ENCODE assay signal across 13 cellular contexts in genomic region chr10:32939296-32940111, GRCh38. TPM values are rescaled to one million over a fixed set of nuclear protein-coding genes. Genes with fewer than 3 reads are reported as not detected.
DNase-seq lines count a peak whose midpoint lies in the region; ATAC-seq, FAIRE-seq and TF ChIP-seq lines count a peak whose summit lies in the region.
"Had no signal": no experiment of that assay in that cellular context is flagged by ENCODE, and none has a peak within 500 bp of the region (broad histone marks: within the 10 kb centered on the region; RNA-seq: fewer than 3 reads in every experiment).

No MANE protein-coding gene starts in this region.

- peaks cover 100% of the 10 kb centered on the region for H3K79me2 ChIP-seq in astrocyte (ENCODE audit: insufficient read depth, low read length)

- TF ChIP-seq CTCF in astrocyte (IDR thresholded peaks at IDR 0.05; ENCODE audit: insufficient read depth, low read depth, low read length) = no peak
- no peak for TF ChIP-seq CTCF in lower lobe of right lung (IDR thresholded peaks at IDR 0.05)
- TF ChIP-seq CTCF in thoracic aorta (IDR thresholded peaks at IDR 0.05) = no peak

- peak overlapping the region; percentile 27 for H3K27ac Mint-ChIP-seq in activated T-cell treated with anti-CD3 and anti-CD28 coated beads, Interleukin-2, amount 50 U/mL, for 24 hours
- peak overlapping the region; percentile 64 for H3K27ac Mint-ChIP-seq in astrocyte (ENCODE audit: unreplicated experiment)
- no peak overlapping the region for H3K27ac Mint-ChIP-seq in activated CD8-positive, alpha-beta memory T cell treated with anti-CD3 and anti-CD28 coated beads, Interleukin-2, amount 10 ng/mL, durations not matched to agents 7 days and 5 days

- H3K9ac ChIP-seq in astrocyte (ENCODE audit: low read length) = peak overlapping the region; percentile 4

- H3K9me3 ChIP-seq in astrocyte (ENCODE audit: insufficient read depth, low read depth, low read length) (no peaks in the 10 kb centered on the region), lower lobe of right lung (no peaks in the 10 kb centered on the region), thoracic aorta (no peaks in the 10 kb centered on the region)
- H3K9me3 ChIP-seq: body of pancreas had no signal

- no peak overlapping the region for H2AFZ ChIP-seq in astrocyte (ENCODE audit: low read depth, low read length)

- ATAC-seq in lower lobe of right lung (peak in 1 of 2 donors; percentile 14), thoracic aorta (ENCODE audit: insufficient number of reproducible peaks, low FRiP score, low read depth) (no peak), HG02588 (IDR thresholded peaks at IDR 0.05; ENCODE audit: unreplicated experiment) (no peak)
- ATAC-seq in activated CD8-positive, alpha-beta memory T cell treated with anti-CD3 and anti-CD28 coated beads, Interleukin-2, amount 10 ng/mL, durations not matched to agents 7 days and 5 days = no peak

- peaks cover 50% of the 10 kb centered on the region for H3K4me1 Mint-ChIP-seq in activated T-cell treated with anti-CD3 and anti-CD28 coated beads, Interleukin-2, amount 50 U/mL, for 24 hours (ENCODE audit: low read depth)
- peaks cover 79% of the 10 kb centered on the region for H3K4me1 Mint-ChIP-seq in astrocyte (ENCODE audit: low read depth, unreplicated experiment)
- peaks cover 25% of the 10 kb centered on the region for H3K4me1 Mint-ChIP-seq in activated CD8-positive, alpha-beta memory T cell treated with anti-CD3 and anti-CD28 coated beads, Interleukin-2, amount 10 ng/mL, durations not matched to agents 7 days and 5 days

- CTCF ChIA-PET in activated CD8-positive, alpha-beta memory T cell treated with anti-CD3 and anti-CD28 coated beads, Interleukin-2, amount 10 ng/mL, durations not matched to agents 7 days and 5 days (lab: Charles Lee) = interaction anchor here (1.1 kb wide), 1 partner anchor 90 kb away, joined by 3 read pairs; no protein-coding TSS in a partner anchor

- H4K20me1 ChIP-seq in astrocyte (ENCODE audit: insufficient read depth, low read length) = peaks cover 98% of the 10 kb centered on the region

- H3K4me2 ChIP-seq in astrocyte (ENCODE audit: low read length) = peak overlapping the region; percentile 68

- H3K4me1 ChIP-seq in astrocyte (ENCODE audit: insufficient read depth, low read length) (peaks cover 54% of the 10 kb centered on the region), lower lobe of right lung (peaks cover 84% of the 10 kb centered on the region), thoracic aorta (ENCODE audit: control insufficient read depth in 1 of 2, low read depth in 2 of 2) (peaks cover 61 to 95% of the 10 kb centered on the region in 2 donors)

- H3K36me3 Mint-ChIP-seq in activated T-cell treated with anti-CD3 and anti-CD28 coated beads, Interleukin-2, amount 50 U/mL, for 24 hours (ENCODE audit: low read depth) = peaks cover 19% of the 10 kb centered on the region
- peaks cover 25% of the 10 kb centered on the region for H3K36me3 Mint-ChIP-seq in astrocyte (ENCODE audit: low read depth, unreplicated experiment)
- peaks cover 15% of the 10 kb centered on the region for H3K36me3 Mint-ChIP-seq in activated CD8-positive, alpha-beta memory T cell treated with anti-CD3 and anti-CD28 coated beads, Interleukin-2, amount 10 ng/mL, durations not matched to agents 7 days and 5 days

- no peaks in the 10 kb centered on the region for H3K9me3 Mint-ChIP-seq in activated T-cell treated with anti-CD3 and anti-CD28 coated beads, Interleukin-2, amount 50 U/mL, for 24 hours
- no peaks in the 10 kb centered on the region for H3K9me3 Mint-ChIP-seq in astrocyte (ENCODE audit: unreplicated experiment)
- no peaks in the 10 kb centered on the region for H3K9me3 Mint-ChIP-seq in activated CD8-positive, alpha-beta memory T cell treated with anti-CD3 and anti-CD28 coated beads, Interleukin-2, amount 10 ng/mL, durations not matched to agents 7 days and 5 days (ENCODE audit: low read depth)

- FAIRE-seq in astrocyte (lab: Jason Lieb, UNC) = no peak
- FAIRE-seq: GM19239 had no signal

- H3K27me3 ChIP-seq in astrocyte (ENCODE audit: insufficient read depth, low read length) = no peaks in the 10 kb centered on the region
- no peaks in the 10 kb centered on the region for H3K27me3 ChIP-seq in lower lobe of right lung (ENCODE audit: low read depth)
- H3K27me3 ChIP-seq in thoracic aorta (replicated peaks; ENCODE audit: insufficient read depth) = no peaks in the 10 kb centered on the region
- H3K27me3 ChIP-seq: body of pancreas had no signal

- peak overlapping the region; percentile 24 for H3K27ac ChIP-seq in astrocyte (ENCODE audit: low read depth, low read length)
- peak overlapping the region; percentile 69 for H3K27ac ChIP-seq in lower lobe of right lung
- peak overlapping the region; percentile 58 to 70 for H3K27ac ChIP-seq in thoracic aorta

- no peak overlapping the region for H3K4me3 ChIP-seq in astrocyte (ENCODE audit: insufficient read depth, low read depth, low read length)
- no peak overlapping the region for H3K4me3 ChIP-seq in lower lobe of right lung
- H3K4me3 ChIP-seq in thoracic aorta = peak overlapping the region; percentile 47
- H3K4me3 ChIP-seq: body of pancreas had no signal

- no peak for DNase-seq in activated T-cell treated with anti-CD3 and anti-CD28 coated beads, Interleukin-2, amount 50 U/mL, for 24 hours
- no peak for DNase-seq in activated T-cell treated with anti-CD3 and anti-CD28 coated beads, Interleukin-2, amount 50 U/mL, for 48 hours
- no peak for DNase-seq in astrocyte (ENCODE audit: low read depth)
- DNase-seq in lower lobe of right lung = no peak
- DNase-seq in thoracic aorta (ENCODE audit: low spot score) = no peak
- DNase-seq in activated CD8-positive, alpha-beta memory T cell treated with anti-CD3 and anti-CD28 coated beads, Interleukin-2, amount 10 ng/mL, durations not matched to agents 7 days and 5 days = no peak
- DNase-seq in activated CD4-positive, alpha-beta T cell treated with anti-CD3 and anti-CD28 coated beads, Interleukin-2, amount 50 U/mL, for 4 hours = no peak
- DNase-seq: 8988T; activated CD4-positive, alpha-beta T cell treated with anti-CD3 and anti-CD28 coated beads, Interleukin-2, amount 50 U/mL, for 48 hours; NCI-H2029 had no signal

- H3K36me3 ChIP-seq in astrocyte (ENCODE audit: insufficient read depth, low read length) (peaks cover 30% of the 10 kb centered on the region), lower lobe of right lung (peaks cover 13% of the 10 kb centered on the region), thoracic aorta (peaks cover 4% of the 10 kb centered on the region)

- no peak overlapping the region for H3K4me3 Mint-ChIP-seq in activated T-cell treated with anti-CD3 and anti-CD28 coated beads, Interleukin-2, amount 50 U/mL, for 24 hours
- peak overlapping the region; percentile 47 for H3K4me3 Mint-ChIP-seq in astrocyte (ENCODE audit: unreplicated experiment)
- no peak overlapping the region for H3K4me3 Mint-ChIP-seq in activated CD8-positive, alpha-beta memory T cell treated with anti-CD3 and anti-CD28 coated beads, Interleukin-2, amount 10 ng/mL, durations not matched to agents 7 days and 5 days

- no peaks in the 10 kb centered on the region for H3K27me3 Mint-ChIP-seq in activated T-cell treated with anti-CD3 and anti-CD28 coated beads, Interleukin-2, amount 50 U/mL, for 24 hours
- no peaks in the 10 kb centered on the region for H3K27me3 Mint-ChIP-seq in astrocyte (ENCODE audit: low read depth, unreplicated experiment)
- no peaks in the 10 kb centered on the region for H3K27me3 Mint-ChIP-seq in activated CD8-positive, alpha-beta memory T cell treated with anti-CD3 and anti-CD28 coated beads, Interleukin-2, amount 10 ng/mL, durations not matched to agents 7 days and 5 days

- intact Hi-C loops in lower lobe of right lung (cut with DNase I) = no loop called here

RNA-seq across cellular contexts. Expression of gene ITGB1, which starts 18.5 kb away (rescaled TPM):
- total RNA-seq in astrocyte (2,575 and 2,956 TPM in 2 replicates), lower lobe of right lung (409 TPM), thoracic aorta (1,000 to 10,000 TPM; 1,541 to 1,574 TPM)
- 10 to 100 TPM; 54.2 to 59.9 TPM for total RNA-seq in activated CD8-positive, alpha-beta memory T cell treated with anti-CD3 and anti-CD28 coated beads, Interleukin-2, amount 10 ng/mL, durations not matched to agents 7 days and 5 days
